ENCODE assay signal across 19 cellular contexts in the genomic region with DNA sequence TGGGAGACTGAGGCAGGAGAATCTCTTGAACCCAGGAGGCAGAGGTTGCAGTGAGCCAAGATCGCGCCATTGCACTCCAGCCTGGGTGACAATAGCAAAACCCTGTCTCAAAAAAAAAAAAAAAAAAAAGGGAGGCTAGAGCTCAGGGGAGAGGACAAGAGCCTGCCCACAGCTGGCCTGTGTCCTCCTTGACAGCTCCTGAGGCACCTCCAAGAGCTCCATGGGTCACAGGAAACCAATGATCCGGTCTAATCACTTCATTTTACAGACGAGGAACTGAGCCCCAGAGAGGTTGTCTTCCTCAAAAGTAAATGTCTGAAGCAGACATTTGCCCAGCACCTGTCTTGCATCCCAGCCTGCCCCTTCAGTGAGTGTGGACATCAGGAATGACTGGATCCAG. TPM values are rescaled to one million over a fixed set of nuclear protein-coding genes. Genes with fewer than 3 reads are reported as not detected.
DNase-seq lines count a peak whose midpoint lies in the region; TF ChIP-seq lines count a peak whose summit lies in the region.
"Had no signal": no experiment of that assay in that cellular context is flagged by ENCODE, and none has a peak within 500 bp of the region (broad histone marks: within the 10 kb centered on the region; RNA-seq: fewer than 3 reads in every experiment).

No MANE protein-coding gene starts in this region.

- TF ChIP-seq CTCF in coronary artery (IDR thresholded peaks at IDR 0.05) (no peak), right atrium auricular region (IDR thresholded peaks at IDR 0.05) (no peak), ovary (IDR thresholded peaks at IDR 0.05) (no peak), transverse colon (IDR thresholded peaks at IDR 0.05) (no peak), BE2C (IDR thresholded peaks at IDR 0.05; ENCODE audit: low read depth, low read length) (no peak)

- H3K4me1 ChIP-seq in right atrium auricular region (peaks cover 0 to 22% of the 10 kb centered on the region in 2 donors), ovary (ENCODE audit: insufficient read depth) (peaks cover 16% of the 10 kb centered on the region), transverse colon (peaks cover 5 to 19% (median 8%) of the 10 kb centered on the region in 4 donors), BE2C (no peaks in the 10 kb centered on the region)

- 62 to 64% (median 63%) methylated on average over 4 of the region's 4 CpGs for WGBS in ovary, 3 donors
- 89% methylated on average over 4 of the region's 4 CpGs; no CpG with 5 or more reads in 1 of the 2 donors for WGBS in transverse colon (ENCODE audit: low coverage in 1 of 2), 2 donors

- H3K9me3 ChIP-seq in right atrium auricular region (no peaks in the 10 kb centered on the region), ovary (no peaks in the 10 kb centered on the region), transverse colon (no peaks in the 10 kb centered on the region), BE2C (no peaks in the 10 kb centered on the region)
- H3K9me3 ChIP-seq: right lobe of liver had no signal

- TF ChIP-seq POLR2A in ovary (IDR thresholded peaks at IDR 0.05) (no peak), transverse colon (IDR thresholded peaks at IDR 0.05) (no peak)

- H3K27ac ChIP-seq in coronary artery = peak overlapping the region; percentile 30 to 83
- H3K27ac ChIP-seq in right atrium auricular region = peak overlapping the region; percentile 82 to 91
- peak overlapping the region; percentile 40 to 62 for H3K27ac ChIP-seq in ovary
- H3K27ac ChIP-seq in transverse colon = peak overlapping the region; percentile 67 to 85 (median 72)
- H3K27ac ChIP-seq: KMS-11, right lobe of liver had no signal

- no peak for TF ChIP-seq EP300 in ovary (IDR thresholded peaks at IDR 0.05)
- TF ChIP-seq EP300 in transverse colon (IDR thresholded peaks at IDR 0.05; ENCODE audit: low read depth) = no peak

- H3K4me3 ChIP-seq in coronary artery (no peak overlapping the region), right atrium auricular region (no peak overlapping the region), ovary (no peak overlapping the region), transverse colon (no peak overlapping the region), BE2C (ENCODE audit: low read depth, low read length) (no peak overlapping the region)
- H3K4me3 ChIP-seq: GM23248, right lobe of liver had no signal

- DNase-seq in coronary artery (ENCODE audit: low spot score) = no peak
- DNase-seq in right atrium auricular region (ENCODE audit: low spot score) = no peak
- peak in 2 of 5 donors; percentile 42 to 50 for DNase-seq in ovary
- no peak for DNase-seq in transverse colon
- DNase-seq in BE2C = no peak
- DNase-seq in NCI-H187 treated with DMSO at 0.1 percent for 48 hours (lab: John Stamatoyannopoulos, UW) = no peak
- DNase-seq in mesenteric fat pad (ENCODE audit: low spot score) = no peak
- DNase-seq in stimulated activated naive CD4-positive, alpha-beta T cell (lab: John Stamatoyannopoulos, UW) = no peak
- DNase-seq: activated CD4-positive, alpha-beta T cell treated with anti-CD3 and anti-CD28 coated beads, Interleukin-2, amount 10 ng/mL, durations not matched to agents 24 days and 14 days; activated CD8-positive, alpha-beta memory T cell treated with anti-CD3 and anti-CD28 coated beads, Interleukin-2, amount 10 ng/mL, durations not matched to agents 7 days and 5 days; activated naive CD8-positive, alpha-beta T cell treated with anti-CD3 and anti-CD28 coated beads, Interleukin-2, amount 10 ng/mL, durations not matched to agents 7 days and 5 days; brain microvascular endothelial cell; NCI-H187; nucleus accumbens; right lobe of liver; SHP77 treated with DMSO at 0.1 percent for 48 hours; T-cell had no signal

- no peaks in the 10 kb centered on the region for H3K27me3 ChIP-seq in right atrium auricular region
- H3K27me3 ChIP-seq in ovary = no peaks in the 10 kb centered on the region
- no peaks in the 10 kb centered on the region for H3K27me3 ChIP-seq in transverse colon
- no peaks in the 10 kb centered on the region for H3K27me3 ChIP-seq in BE2C
- H3K27me3 ChIP-seq: brain microvascular endothelial cell, right lobe of liver had no signal

- H3K36me3 ChIP-seq in right atrium auricular region (peaks cover 84% of the 10 kb centered on the region), ovary (no peaks in the 10 kb centered on the region), transverse colon (no peaks in the 10 kb centered on the region), BE2C (no peaks in the 10 kb centered on the region)

- in situ Hi-C loops in transverse colon (cut with MboI; ENCODE audit: low pct_ligation_motif_present in 1 of 4, low pct_unique_long_range_greater_than_20kb in 1 of 4, low sequenced_read_pairs in 3 of 4) = no loop called here

- intact Hi-C loops in ovary (cut with DNase I) (no loop called here), transverse colon (cut with DNase I; ENCODE audit: low total_unique reads) (no loop called here)

RNA-seq across cellular contexts. Expression of a gene that starts 49.4 kb away (rescaled TPM):
- total RNA-seq in right atrium auricular region (100 to 1,000 TPM in 1 of 2 donors, 10 to 100 TPM in 1; 95.1 to 112 TPM), ovary (100 to 1,000 TPM in 3 of 7 donors, 10 to 100 TPM in 4; 59.2 to 141 (median 72.0) TPM), transverse colon (100 to 1,000 TPM in 1 of 4 donors, 10 to 100 TPM in 3; 42.7 to 133 (median 63.5) TPM), mesenteric fat pad (238 TPM)
- 100 to 1,000 TPM in 1 of 2 donors, 10 to 100 TPM in 1; 76.4 to 147 TPM for polyA plus RNA-seq in ovary
- polyA plus RNA-seq in BE2C (2012; ENCODE audit: insufficient read depth, insufficient read length, low read depth) = not detected
